ENCODE assay signal across 1 cellular context in genomic region chr17:83069571-83069906, GRCh38.
TF ChIP-seq lines count a peak whose summit lies in the region.

No MANE protein-coding gene starts in this region.

TF ChIP-seq in IMR-90, 13 proteins besides CTCF, POLR2A, EP300 and RAD21 (continued from another document):
- TF ChIP-seq USF2 (IDR thresholded peaks at IDR 0.05; ENCODE audit: low read depth, low read length), result no peak
- no peak for TF ChIP-seq CHD1 (IDR thresholded peaks at IDR 0.05; ENCODE audit: low read depth, low read length)
- TF ChIP-seq CEBPB (IDR thresholded peaks at IDR 0.05; ENCODE audit: low read depth, low read length), result no peak
TF ChIP-seq in IMR-90: peak in this region for 0.
